ENCODE assay signal across 1 cellular context in genomic region chr3:193229851-193230250, GRCh38.
TF ChIP-seq lines count a peak whose summit lies in the region.

No MANE protein-coding gene starts in this region.

TF ChIP-seq in GM23338, 12 proteins besides CTCF, POLR2A, EP300 and RAD21 (continued from another document):
- TF ChIP-seq ZNF462 (CRISPR knock-in tag; IDR thresholded peaks at IDR 0.05), result no peak
